ENCODE assay signal across 8 cellular contexts in the genomic region with DNA sequence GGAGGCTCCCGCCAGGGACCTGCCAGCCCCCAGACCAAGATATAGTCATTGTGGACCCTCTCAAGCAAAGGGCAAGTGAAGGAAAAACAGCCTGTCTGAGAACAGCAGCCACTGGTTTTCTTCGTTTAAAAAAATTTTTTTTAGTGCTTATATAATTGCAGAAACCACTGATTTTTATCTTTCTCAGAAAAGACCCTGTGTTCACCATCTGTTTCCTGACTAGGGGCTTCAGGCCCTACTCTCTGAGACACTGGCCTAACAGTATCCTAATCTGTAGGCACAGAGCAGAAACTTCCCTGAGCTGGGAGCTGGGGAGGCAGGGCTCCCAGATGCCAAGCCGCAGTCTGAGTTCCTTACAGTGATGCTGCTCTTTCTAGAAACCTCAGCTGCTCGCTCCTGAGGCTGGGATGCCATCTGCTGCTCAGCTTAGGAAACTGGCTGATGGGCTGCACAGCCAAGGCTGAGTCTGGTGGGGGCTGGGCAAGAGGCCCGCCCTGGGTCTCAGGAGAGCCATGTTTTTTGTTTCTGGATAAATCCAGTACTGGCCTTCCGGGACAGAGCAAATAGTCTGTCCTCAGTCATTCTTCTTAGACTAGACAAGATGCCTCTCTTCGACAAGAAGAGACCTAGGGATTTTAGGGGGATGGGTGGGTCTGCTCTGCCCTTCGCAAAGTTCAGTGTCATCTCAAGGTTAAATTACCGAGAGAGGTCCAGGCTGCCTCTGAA. TPM values are rescaled to one million over a fixed set of nuclear protein-coding genes. Genes with fewer than 3 reads are reported as not detected.
DNase-seq lines count a peak whose midpoint lies in the region; ATAC-seq and TF ChIP-seq lines count a peak whose summit lies in the region.

No MANE protein-coding gene starts in this region.

- H3K27me3 ChIP-seq in foreskin keratinocyte = no peaks in the 10 kb centered on the region
- no peaks in the 10 kb centered on the region for H3K27me3 ChIP-seq in thoracic aorta (replicated peaks; ENCODE audit: insufficient read depth)

- peak; percentile 63 for DNase-seq in Caki2 (ENCODE audit: low read depth)
- DNase-seq in M059J (ENCODE audit: low read depth) = peak; percentile 85
- peak; percentile 96 to 97 for DNase-seq in SHP77 (lab: John Stamatoyannopoulos, UW)
- DNase-seq in activated effector memory CD4-positive, alpha-beta T cell treated with Interleukin-2 at 50 U/mL for 16 hours = peak; percentile 32
- peak in 1 of 2 donors; percentile 76 for DNase-seq in foreskin keratinocyte
- DNase-seq in non-pigmented ciliary epithelial cell (ENCODE audit: low read depth) = peak; percentile 77
- peak; percentile 46 for DNase-seq in thoracic aorta (ENCODE audit: low spot score)

- TF ChIP-seq CTCF in foreskin keratinocyte (conservative IDR thresholded peaks at IDR 0.05) = peak; percentile 98
- TF ChIP-seq CTCF in thoracic aorta (IDR thresholded peaks at IDR 0.05) = peak; percentile 86

- no peak overlapping the region for H3K27ac ChIP-seq in foreskin keratinocyte
- H3K27ac ChIP-seq in thoracic aorta = peak overlapping the region in 1 of 2 donors; percentile 15

- in situ Hi-C loops in Caki2 (cut with HindIII; ENCODE audit: low pct_unique_long_range_greater_than_20kb, low sequenced_read_pairs) = no loop called here

- no peaks in the 10 kb centered on the region for H3K9me3 ChIP-seq in thoracic aorta

- H3K4me1 ChIP-seq in foreskin keratinocyte = no peaks in the 10 kb centered on the region
- H3K4me1 ChIP-seq in thoracic aorta (ENCODE audit: control insufficient read depth in 1 of 2, low read depth in 2 of 2) = peaks cover 3 to 8% of the 10 kb centered on the region in 2 donors

- peak; percentile 75 for ATAC-seq in GM21737 (IDR thresholded peaks at IDR 0.05; ENCODE audit: unreplicated experiment)
- peak; percentile 97 for ATAC-seq in foreskin keratinocyte
- peak; percentile 90 for ATAC-seq in thoracic aorta (ENCODE audit: insufficient number of reproducible peaks, low FRiP score, low read depth)

- H3K4me3 ChIP-seq in thoracic aorta = no peak overlapping the region

- H3K36me3 ChIP-seq in thoracic aorta = no peaks in the 10 kb centered on the region

RNA-seq across cellular contexts. Expression of a gene that starts 31.0 kb away (rescaled TPM):
- 150 and 191 TPM in 2 replicates for total RNA-seq in Caki2 (2014; rRNA removed; shearing (Covaris generic); ENCODE audit: low replicate concordance)
- 144 and 237 TPM in 2 replicates for total RNA-seq in M059J (2014; rRNA removed; shearing (Covaris generic))
- 246 and 255 TPM in 2 replicates for total RNA-seq in foreskin keratinocyte
- polyA plus RNA-seq in foreskin keratinocyte = 78.7 and 93.5 TPM in 2 replicates
- total RNA-seq in thoracic aorta = 100 to 1,000 TPM; 194 to 264 TPM
